ENCODE assay signal across 8 cellular contexts in the genomic region with DNA sequence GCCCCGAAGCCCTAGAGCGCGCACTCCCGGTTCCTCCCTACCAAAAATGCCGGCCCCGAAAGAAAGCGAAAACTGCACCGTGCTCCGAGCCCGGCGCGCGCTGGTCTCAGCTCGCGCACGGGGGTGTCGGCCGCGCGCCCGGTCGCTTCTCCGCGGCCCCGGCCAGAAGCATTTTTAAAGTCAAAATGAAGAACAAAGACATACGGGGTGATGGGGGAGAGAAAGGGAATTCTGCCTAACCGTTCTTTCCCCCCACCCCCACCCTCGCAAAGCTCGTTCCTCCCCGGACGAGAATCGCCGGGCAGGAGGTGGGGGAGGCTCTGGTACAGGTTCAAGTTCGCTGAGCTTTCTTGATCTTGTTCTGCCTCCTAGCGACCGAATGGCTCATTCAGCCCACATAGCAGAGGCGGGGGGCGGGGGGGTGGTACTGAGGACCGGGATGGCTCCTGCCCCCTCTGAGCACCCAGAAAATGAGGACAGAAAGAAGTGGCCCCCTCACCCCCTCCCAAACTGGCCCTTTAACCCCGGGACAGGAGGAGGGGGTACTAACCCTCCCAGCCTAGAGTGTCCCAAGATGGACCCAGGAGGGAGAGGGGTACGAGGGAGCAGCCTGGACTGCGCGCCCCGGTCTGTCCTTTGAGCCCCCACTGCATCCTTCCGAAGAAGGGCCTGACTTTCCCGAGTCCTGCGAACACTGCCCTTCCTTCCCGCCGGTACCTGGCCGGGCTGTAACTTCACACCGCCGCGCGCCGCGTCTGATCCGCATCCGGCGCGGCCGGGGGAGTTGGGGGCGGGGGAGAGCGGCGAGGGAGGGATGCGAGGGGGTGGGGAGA. TPM values are rescaled to one million over a fixed set of nuclear protein-coding genes. Genes with fewer than 3 reads are reported as not detected.
A peak's percentile ranks its signal among the peaks of the same experiment; 100 is the strongest.
DNase-seq lines count a peak whose midpoint lies in the region; ATAC-seq, FAIRE-seq and TF ChIP-seq lines count a peak whose summit lies in the region.

No MANE protein-coding gene starts in this region.

- no peak for TF ChIP-seq POLR2A in H54 (IDR thresholded peaks at IDR 0.05; ENCODE audit: low read depth, low read length)

- H3K36me3 Mint-ChIP-seq in GM23338 (ENCODE audit: low read depth) (peaks cover 25% of the 10 kb centered on the region), progenitor cell of endocrine pancreas (ENCODE audit: insufficient read depth) (peaks cover 5% of the 10 kb centered on the region)

- DNase-seq in GM10248 (ENCODE audit: extremely low spot score) (peak; percentile 77), GM23338 (ENCODE audit: low spot score) (peak; percentile 95), KG1 (lab: John Stamatoyannopoulos, UW) (peak; percentile 66), PC-9 (no peak), amygdala (lab: John Stamatoyannopoulos, UW) (peak in 47 of 56 donors; percentile 27 to 81 (median 57)), right atrium auricular region (ENCODE audit: low spot score) (no peak), progenitor cell of endocrine pancreas (ENCODE audit: low spot score, unreplicated experiment) (peak; percentile 61), H54 (ENCODE audit: insufficient read length, low spot score) (no peak)

- peaks cover 11% of the 10 kb centered on the region; the same call in 1 of the 2 replicates for H3F3A ChIP-seq in GM23338 (replicated peaks; ENCODE audit: low read depth)
- no peaks in the 10 kb centered on the region for H3F3A ChIP-seq in PC-9 (ENCODE audit: insufficient read depth, low read depth)

- H3K27me3 Mint-ChIP-seq in GM23338 (ENCODE audit: insufficient read depth, low read depth, poor library complexity), result peaks cover 4% of the 10 kb centered on the region
- peaks cover 4% of the 10 kb centered on the region for H3K27me3 Mint-ChIP-seq in progenitor cell of endocrine pancreas

- BruUV-seq in PC-9 (replicated peaks; lab: Mats Ljungman, UMichigan), result no TSS peak

- H3K4me1 ChIP-seq in GM23338 (ENCODE audit: insufficient read depth), result peaks cover 20% of the 10 kb centered on the region
- H3K4me1 ChIP-seq in PC-9 (replicated peaks; ENCODE audit: insufficient read depth), result 0 out of 2 replicates have a peak, but pooled peaks cover 12% of the 10 kb centered on the region
- H3K4me1 ChIP-seq in right atrium auricular region, result peaks cover 0 to 64% of the 10 kb centered on the region in 2 donors

- no peak overlapping the region for H2AFZ ChIP-seq in GM23338
- H2AFZ ChIP-seq in PC-9, result no peak overlapping the region

- H3K27ac Mint-ChIP-seq in GM23338 (peak overlapping the region; percentile 97), progenitor cell of endocrine pancreas (peak overlapping the region; percentile 87)

- peak overlapping the region; percentile 97 for H3K4me3 Mint-ChIP-seq in GM23338
- H3K4me3 Mint-ChIP-seq in progenitor cell of endocrine pancreas (ENCODE audit: low read depth), result peak overlapping the region; percentile 94

- H3K36me3 ChIP-seq in GM23338 (ENCODE audit: insufficient read depth) (peaks cover 8% of the 10 kb centered on the region; the same call in 1 of the 2 replicates), PC-9 (ENCODE audit: low read depth) (no peaks in the 10 kb centered on the region), right atrium auricular region (no peaks in the 10 kb centered on the region)

- H3K4me2 ChIP-seq in GM23338 (peak overlapping the region; percentile 85), PC-9 (peak overlapping the region; percentile 40)

- H3K27ac ChIP-seq in GM23338 (ENCODE audit: low read depth) (peak overlapping the region; percentile 82), PC-9 (no peak overlapping the region), right atrium auricular region (peak overlapping the region; percentile 52 to 70)

- H3K27me3 ChIP-seq in GM23338 (ENCODE audit: insufficient read depth) (no peaks in the 10 kb centered on the region), PC-9 (ENCODE audit: insufficient read depth, low read depth) (peaks cover 81% of the 10 kb centered on the region), right atrium auricular region (peaks cover 10 to 13% of the 10 kb centered on the region in 2 donors)

- H4K20me1 ChIP-seq in GM23338 (replicated peaks; ENCODE audit: insufficient read depth) (peaks cover 12% of the 10 kb centered on the region), PC-9 (ENCODE audit: insufficient read depth) (no peaks in the 10 kb centered on the region)

- H3K9me3 ChIP-seq in PC-9 (ENCODE audit: insufficient read depth, low read depth) (no peaks in the 10 kb centered on the region), right atrium auricular region (no peaks in the 10 kb centered on the region)

- peak; percentile 41 for ATAC-seq in GM23338

- TF ChIP-seq CTCF in GM10248 (IDR thresholded peaks at IDR 0.05; ENCODE audit: control extremely low read depth, extremely low read depth, low read depth, missing control alignments) (peak; percentile 87), GM23338 (conservative IDR thresholded peaks at IDR 0.05; ENCODE audit: low read depth in 2 of 2) (peak; percentile 80 to 87), PC-9 (conservative IDR thresholded peaks at IDR 0.05) (no peak), right atrium auricular region (IDR thresholded peaks at IDR 0.05) (peak; percentile 21 to 67), progenitor cell of endocrine pancreas (IDR thresholded peaks at IDR 0.05; ENCODE audit: unreplicated experiment) (peak; percentile 74)

- peaks cover 78% of the 10 kb centered on the region for H3K79me2 ChIP-seq in GM23338 (replicated peaks; ENCODE audit: insufficient read depth)
- no peaks in the 10 kb centered on the region for H3K79me2 ChIP-seq in PC-9 (ENCODE audit: low read depth)

- FAIRE-seq in H54 (lab: Jason Lieb, UNC), result no peak

- H3K9me2 ChIP-seq in GM23338 (ENCODE audit: insufficient read depth) (no peaks in the 10 kb centered on the region), PC-9 (ENCODE audit: insufficient read depth) (no peaks in the 10 kb centered on the region)

- H3K4me1 Mint-ChIP-seq in GM23338 (peaks cover 34% of the 10 kb centered on the region), progenitor cell of endocrine pancreas (ENCODE audit: low read depth) (peaks cover 28% of the 10 kb centered on the region)

- H3K9me3 Mint-ChIP-seq in GM23338 (no peaks in the 10 kb centered on the region; the same call in 2 of the 3 replicates), progenitor cell of endocrine pancreas (ENCODE audit: low read depth) (no peaks in the 10 kb centered on the region)

- CTCF ChIA-PET in GM10248 (lab: Yijun Ruan, JAX), result interaction anchor here (0.6 to 2.9 kb wide), 37 partner anchors 9 to 1786 kb away, joined by 3 to 27 read pairs (median 4); no protein-coding TSS in a partner anchor
- CTCF ChIA-PET in PC-9 (lab: Charles Lee), result interaction anchor here (0.7 kb wide), 1 partner anchor 1934 kb away, joined by 11 read pairs; no protein-coding TSS in a partner anchor

- POLR2A ChIA-PET in GM10248 (lab: Yijun Ruan, JAX), result no interaction called here
- POLR2A ChIA-PET in PC-9 (lab: Charles Lee; ENCODE audit: unreplicated experiment), result no interaction called here

- H3K4me3 ChIP-seq in GM23338, result peak overlapping the region; percentile 89
- H3K4me3 ChIP-seq in PC-9, result no peak overlapping the region; the same call in 1 of the 2 replicates
- peak overlapping the region; percentile 44 to 66 for H3K4me3 ChIP-seq in right atrium auricular region

- intact Hi-C loops in PC-9 (cut with micrococcal nuclease; ENCODE audit: unreplicated experiment), result no loop called here

TF ChIP-seq in GM23338, 12 proteins besides CTCF, POLR2A, EP300 and RAD21 (continues in another document):
- no peak for TF ChIP-seq REST (IDR thresholded peaks at IDR 0.05; ENCODE audit: unreplicated experiment)
- TF ChIP-seq EZH2 (IDR thresholded peaks at IDR 0.05; ENCODE audit: low read depth, unreplicated experiment), result no peak
- peak; percentile 52 for TF ChIP-seq POLR2AphosphoS5 (IDR thresholded peaks at IDR 0.05; ENCODE audit: low read depth)
- TF ChIP-seq JUNB (IDR thresholded peaks at IDR 0.05; ENCODE audit: unreplicated experiment), result no peak
- TF ChIP-seq ZNF114 (CRISPR knock-in tag; IDR thresholded peaks at IDR 0.05), result no peak
- 0 out of 2 replicates have a peak, but pooled peaks have one; percentile 18 for TF ChIP-seq CREB1 (CRISPR knock-in tag; IDR thresholded peaks at IDR 0.05; ENCODE audit: low read depth)
- TF ChIP-seq ZNF331 (CRISPR knock-in tag; IDR thresholded peaks at IDR 0.05; ENCODE audit: low read depth), result no peak
- TF ChIP-seq EZH2phosphoT487 (IDR thresholded peaks at IDR 0.05; ENCODE audit: unreplicated experiment), result no peak

RNA-seq across cellular contexts. Expression of gene BCL11A, which starts 3.1 kb away (rescaled TPM):
- total RNA-seq in GM23338 (2014; rRNA removed; shearing (Covaris generic)), result 49.2 and 57.5 TPM in 2 replicates
- 72.5 and 77.6 TPM in 2 replicates for polyA plus RNA-seq in GM23338 (2016; fragmentation: Nextera tagmentation; extraction: Ambion mirVana)
- not detected in 2 replicates for total RNA-seq in PC-9 (2021)
- total RNA-seq in right atrium auricular region, result 1 to 10 TPM; 2.2 to 3.3 TPM
- total RNA-seq in progenitor cell of endocrine pancreas, result 46.2 and 47.9 TPM in 2 replicates

Comparison
In these comparisons a context has a peak if more than half of its experiments do, and no peak if none do; other contexts are left out.
1. DNase-seq: peak in GM10248 (single experiment), GM23338 (single experiment), KG1 (single experiment), amygdala (47 of 56) and progenitor cell of endocrine pancreas (single experiment); none in PC-9 (0 of 2), right atrium auricular region (single experiment) and H54 (single experiment).
2. RNA of gene BCL11A, which starts 3.1 kb away (total RNA-seq): 49.2 to 57.5 TPM in GM23338 and 46.2 to 47.9 TPM in progenitor cell of endocrine pancreas; 2.2 to 3.3 TPM in right atrium auricular region and not detected in PC-9; every median in the first group is over 10 times any median in the second.